ENCODE assay signal across 16 cellular contexts in the genomic region with DNA sequence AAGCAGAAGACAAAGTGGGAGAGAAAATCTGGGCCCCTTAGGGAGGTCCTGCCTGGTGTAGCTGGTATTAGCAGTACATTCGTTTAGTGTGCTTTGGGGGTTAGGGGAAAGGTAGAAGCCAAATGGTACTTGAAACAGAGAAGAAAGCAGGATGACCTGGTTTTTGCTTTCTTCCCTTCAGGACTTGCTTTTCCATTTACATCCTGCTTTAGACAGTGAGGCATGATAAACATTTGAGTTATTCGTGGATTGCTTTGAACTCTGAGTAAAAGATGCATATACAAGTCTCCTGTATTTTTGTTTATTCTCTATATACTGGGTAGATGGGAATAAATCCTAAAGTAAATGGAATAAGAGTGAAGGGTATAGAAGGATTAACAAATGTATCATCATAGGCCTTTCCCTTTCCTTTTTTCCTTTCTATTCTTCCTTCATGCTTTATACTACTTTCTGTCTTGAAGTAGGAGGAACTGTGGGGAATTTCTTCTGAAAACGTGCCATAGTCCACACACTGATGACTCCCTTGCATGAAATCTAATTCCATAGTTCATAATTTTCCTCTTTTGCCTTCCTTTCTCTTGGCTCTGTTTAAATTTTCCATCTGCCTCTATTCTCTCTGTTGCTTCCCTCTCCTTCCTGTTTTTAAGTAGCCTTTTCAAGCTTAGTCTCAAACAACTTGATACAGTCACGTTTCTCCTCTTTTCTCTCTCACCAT.
DNase-seq lines count a peak whose midpoint lies in the region; FAIRE-seq and TF ChIP-seq lines count a peak whose summit lies in the region.
"Had no signal": no experiment of that assay in that cellular context is flagged by ENCODE, and none has a peak within 500 bp of the region (broad histone marks: within the 10 kb centered on the region; RNA-seq: fewer than 3 reads in every experiment).

No MANE protein-coding gene starts in this region.

- no peak overlapping the region for H4K5ac ChIP-seq in H1 (ENCODE audit: insufficient read length, low read depth, low read length)

- intact Hi-C loops in thyroid gland (cut with DNase I), result no loop called here

- H3K14ac ChIP-seq in H1 (ENCODE audit: insufficient read length), result no peak overlapping the region

- no peaks in the 10 kb centered on the region for H3K79me2 ChIP-seq in H1 (ENCODE audit: control insufficient read depth in 1 of 2, insufficient read depth in 2 of 2, low read length in 2 of 2)

- H2BK5ac ChIP-seq in H1 (ENCODE audit: low read depth, low read length), result no peak overlapping the region

- no peak overlapping the region for H2BK15ac ChIP-seq in H1 (ENCODE audit: low read length)

- peak overlapping the region; percentile 85; the same call in 1 of the 2 replicates for H2AFZ ChIP-seq in H1 (ENCODE audit: low read length)
- H2AFZ ChIP-seq: PC-9 had no signal

- H2BK12ac ChIP-seq in H1 (ENCODE audit: low read depth, low read length), result no peak overlapping the region

- H3K27me3 ChIP-seq in H1 (replicated peaks in 1 of 4; ENCODE audit: control insufficient read depth in 3 of 4, extremely low read depth in 1 of 4, insufficient read depth in 3 of 4, low read length in 3 of 4) (0 out of 7 replicates have a peak, but pooled peaks cover 0 to 2% (median 0%) of the 10 kb centered on the region in 4 experiments), thyroid gland (no peaks in the 10 kb centered on the region)

- no peak overlapping the region for H2AK5ac ChIP-seq in H1 (ENCODE audit: low read depth, low read length)

- no peak overlapping the region for H3K4me3 ChIP-seq in H1 (ENCODE audit: extremely low read depth in 1 of 4, insufficient read depth in 2 of 4, low read depth in 3 of 4, low read length in 4 of 4)
- H3K4me3 ChIP-seq in thyroid gland (replicated peaks in 1 of 3), result no peak overlapping the region
- H3K4me3 ChIP-seq: PC-9 had no signal

- no peak overlapping the region for H3K4me2 ChIP-seq in H1 (ENCODE audit: insufficient read depth in 1 of 2, low read depth in 2 of 2, low read length in 2 of 2)
- H3K4me2 ChIP-seq: PC-9 had no signal

- H3K56ac ChIP-seq in H1 (replicated peaks; ENCODE audit: insufficient read length, low read depth, low read length), result no peak overlapping the region

- POLR2A ChIA-PET in H1 (lab: Charles Lee; ENCODE audit: partially characterized antibody), result no interaction called here

- no peak overlapping the region for H2BK20ac ChIP-seq in H1 (ENCODE audit: low read length)

- H3K9me3 ChIP-seq in H1 (ENCODE audit: insufficient read depth in 2 of 2, low read depth in 1 of 2, low read length in 1 of 2) (no peaks in the 10 kb centered on the region), thyroid gland (no peaks in the 10 kb centered on the region)

- TF ChIP-seq POLR2A in H1 (IDR thresholded peaks at IDR 0.05; ENCODE audit: control extremely low read depth in 1 of 2, low read depth in 2 of 2, low read length in 2 of 2), result no peak
- no peak for TF ChIP-seq POLR2A in thyroid gland (IDR thresholded peaks at IDR 0.05)

- TF ChIP-seq CTCF in H1 (IDR thresholded peaks at IDR 0.05; ENCODE audit: control extremely low read depth in 1 of 3, insufficient read depth in 1 of 3, low read depth in 1 of 3, low read length in 3 of 3), result no peak
- TF ChIP-seq CTCF in thyroid gland (IDR thresholded peaks at IDR 0.05), result no peak

- FAIRE-seq in H1 (lab: Jason Lieb, UNC), result no peak
- FAIRE-seq: GM19239, HepG2 had no signal

- H3K23ac ChIP-seq in H1 (ENCODE audit: insufficient read length), result no peak overlapping the region

- no peaks in the 10 kb centered on the region for H3K36me3 ChIP-seq in H1 (ENCODE audit: control insufficient read depth in 2 of 4, insufficient read depth in 4 of 4, low read length in 3 of 4)
- no peaks in the 10 kb centered on the region for H3K36me3 ChIP-seq in thyroid gland

- H4K91ac ChIP-seq in H1 (replicated peaks; ENCODE audit: insufficient read length, low read length), result no peak overlapping the region

- no peak overlapping the region for H2BK120ac ChIP-seq in H1 (replicated peaks; ENCODE audit: low read depth, low read length)

- H3K4me1 ChIP-seq in H1 (replicated peaks in 1 of 4; ENCODE audit: control insufficient read depth in 3 of 4, insufficient read depth in 4 of 4, low read length in 3 of 4) (peaks cover 0 to 9% (median 4%) of the 10 kb centered on the region in 4 experiments; a peak in 3 of 7 replicates), thyroid gland (no peaks in the 10 kb centered on the region)

- TF ChIP-seq RAD21 in H1 (IDR thresholded peaks at IDR 0.05 in 1 of 2, conservative IDR thresholded peaks at IDR 0.05 in 1 of 2; ENCODE audit: low read depth in 2 of 2, low read length in 2 of 2), result no peak

- H3K27ac ChIP-seq in H1 (ENCODE audit: low read depth, low read length), result no peak overlapping the region
- peak overlapping the region in 2 of 3 donors; percentile 8 to 15 for H3K27ac ChIP-seq in thyroid gland
- H3K27ac ChIP-seq: PC-9 had no signal

- 73% methylated on average over 4 of the region's 4 CpGs; no CpG with 5 or more reads in 1 of the 2 experiments for WGBS in H1 (ENCODE audit: extremely low coverage in 1 of 2, insufficient coverage in 1 of 2, insufficient read length in 1 of 2, insufficient replicate concordance in 2 of 2, low coverage in 1 of 2, low lambda C conversion rate in 2 of 2, missing lambda C conversion rate in 1 of 2), 2 experiments
- WGBS in thyroid gland, 2 donors, result 60 to 70% methylated on average over 4 of the region's 4 CpGs

- H4K20me1 ChIP-seq in H1 (replicated peaks in 1 of 2; ENCODE audit: control insufficient read depth in 1 of 2, insufficient read depth in 2 of 2, low read length in 2 of 2), result no peaks in the 10 kb centered on the region

- DNase-seq in LHCN-M2 (ENCODE audit: low read depth) (peak; percentile 5), H1 (ENCODE audit: low read depth in 1 of 2, low spot score in 2 of 2) (no peak), myocyte (ENCODE audit: low read depth) (peak; percentile 19), thyroid gland (no peak), NCI-H82 (lab: John Stamatoyannopoulos, UW) (no peak), NCI-H2196 (lab: John Stamatoyannopoulos, UW; ENCODE audit: unreplicated experiment) (no peak), NCI-H1417 treated with DMSO at 0.1 percent for 48 hours (lab: John Stamatoyannopoulos, UW) (no peak)
- DNase-seq in activated T-cell treated with anti-CD3 and anti-CD28 coated beads, Interleukin-2, amount 50 U/mL, for 48 hours, result no peak
- DNase-seq: activated naive CD8-positive, alpha-beta T cell treated with anti-CD3 and anti-CD28 coated beads for 36 hours; CD4-positive, alpha-beta T cell; NCI-H1105; NCI-H446; PC-9; T-helper 17 cell had no signal

- CTCF ChIA-PET in H1 (lab: Charles Lee; ENCODE audit: partially characterized antibody), result interaction anchor here (0.7 to 0.9 kb wide), 2 partner anchors 9 to 233 kb away, joined by 3 to 4 read pairs; no protein-coding TSS in a partner anchor

- H3K79me1 ChIP-seq in H1 (ENCODE audit: low read depth, low read length), result no peaks in the 10 kb centered on the region

- no peak for TF ChIP-seq EP300 in H1 (IDR thresholded peaks at IDR 0.05; ENCODE audit: borderline replicate concordance in 1 of 2, low read depth in 2 of 2, low read length in 2 of 2)

- H3K4ac ChIP-seq in H1 (replicated peaks; ENCODE audit: insufficient read length, low read depth, low read length), result no peak overlapping the region

- H3K9ac ChIP-seq in H1 (replicated peaks in 1 of 4; ENCODE audit: extremely low read depth in 1 of 4, low read depth in 3 of 4, low read length in 3 of 4), result no peak overlapping the region

- H3K18ac ChIP-seq in H1 (ENCODE audit: extremely low read depth, low read length), result no peak overlapping the region

- H4K8ac ChIP-seq in H1 (ENCODE audit: extremely low read depth, insufficient read depth, low read length), result no peak overlapping the region

- no peaks in the 10 kb centered on the region for H3K23me2 ChIP-seq in H1 (ENCODE audit: low read depth, low read length)

TF ChIP-seq in H1, 55 proteins besides CTCF, POLR2A, EP300 and RAD21:
- TF ChIP-seq SP2 (IDR thresholded peaks at IDR 0.05; ENCODE audit: low read length) (no peak), NRF1 (IDR thresholded peaks at IDR 0.05; ENCODE audit: low read depth, low read length) (no peak), KDM5A (IDR thresholded peaks at IDR 0.05; ENCODE audit: low read length) (no peak)
- TF ChIP-seq, protein P1, sequence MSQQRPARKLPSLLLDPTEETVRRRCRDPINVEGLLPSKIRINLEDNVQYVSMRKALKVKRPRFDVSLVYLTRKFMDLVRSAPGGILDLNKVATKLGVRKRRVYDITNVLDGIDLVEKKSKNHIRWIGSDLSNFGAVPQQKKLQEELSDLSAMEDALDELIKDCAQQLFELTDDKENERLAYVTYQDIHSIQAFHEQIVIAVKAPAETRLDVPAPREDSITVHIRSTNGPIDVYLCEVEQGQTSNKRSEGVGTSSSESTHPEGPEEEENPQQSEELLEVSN (IDR thresholded peaks at IDR 0.05), result no peak

Comparison
In these comparisons a context has a peak if more than half of its experiments do, and no peak if none do; other contexts are left out.
1. DNase-seq: peak in LHCN-M2 (single experiment) and myocyte (single experiment); none in H1 (0 of 2), thyroid gland (0 of 2), NCI-H82 (single experiment), NCI-H2196 (single experiment), activated T-cell treated with anti-CD3 and anti-CD28 coated beads, Interleukin-2, amount 50 U/mL, for 48 hours (0 of 2) and NCI-H1417 treated with DMSO at 0.1 percent for 48 hours (single experiment).